31 cellular contexts compared by ENCODE assay signal in genomic region chr15:59203572-59203971, GRCh38. TPM values are rescaled to one million over a fixed set of nuclear protein-coding genes. Genes with fewer than 3 reads are reported as not detected.
"Had no signal": no experiment of that assay in that cellular context is flagged by ENCODE, and none has a peak within 500 bp of the region (broad histone marks: within the 10 kb centered on the region; RNA-seq: fewer than 3 reads in every experiment).

No MANE protein-coding gene starts in this region.

- H3K27me3 ChIP-seq: colonic mucosa, esophagus squamous epithelium, heart right ventricle, neural progenitor cell, right atrium auricular region, sigmoid colon, tibial nerve, upper lobe of right lung, vagina had no signal

- H3K9me3 Mint-ChIP-seq: effector memory CD8-positive, alpha-beta T cell; memory B cell; nephron; neural progenitor cell; stimulated activated effector memory CD8-positive, alpha-beta T cell treated with anti-CD3 and anti-CD28 coated beads, Interleukin-12 subunit alpha, Interleukin-12 subunit beta, amount 100 ng/mL, for 72 hours; stimulated activated naive CD8-positive, alpha-beta T cell treated with anti-CD3 and anti-CD28 coated beads, Interleukin-15, Interleukin-2, amounts not matched to agents 100 ng/mL and 50 ng/mL, for 24 hours had no signal

- H3K27ac ChIP-seq: colonic mucosa, esophagus squamous epithelium, heart right ventricle, lower lobe of right lung, neural progenitor cell, parathyroid adenoma, prostate gland, right atrium auricular region, sigmoid colon, thoracic aorta, tibial nerve, upper lobe of right lung, vagina had no signal

- H3K79me2 ChIP-seq: parathyroid adenoma had no signal

- H3K27ac Mint-ChIP-seq: effector memory CD8-positive, alpha-beta T cell; memory B cell; naive thymus-derived CD4-positive, alpha-beta T cell; neural progenitor cell; stimulated activated effector memory CD8-positive, alpha-beta T cell treated with anti-CD3 and anti-CD28 coated beads, Interleukin-12 subunit alpha, Interleukin-12 subunit beta, amount 100 ng/mL, for 72 hours; stimulated activated naive CD8-positive, alpha-beta T cell treated with anti-CD3 and anti-CD28 coated beads, Interleukin-15, Interleukin-2, amounts not matched to agents 100 ng/mL and 50 ng/mL, for 24 hours had no signal

- H3K36me3 ChIP-seq: neural progenitor cell, prostate gland had no signal

- FAIRE-seq: keratinocyte had no signal

- H3K27me3 Mint-ChIP-seq: memory B cell; naive thymus-derived CD4-positive, alpha-beta T cell; stimulated activated naive CD8-positive, alpha-beta T cell treated with anti-CD3 and anti-CD28 coated beads, Interleukin-15, Interleukin-2, amounts not matched to agents 100 ng/mL and 50 ng/mL, for 24 hours had no signal

- ATAC-seq: effector memory CD8-positive, alpha-beta T cell; heart right ventricle; left ventricle myocardium superior; lower lobe of right lung; naive thymus-derived CD4-positive, alpha-beta T cell; stimulated activated effector memory CD8-positive, alpha-beta T cell treated with anti-CD3 and anti-CD28 coated beads, Interleukin-12 subunit alpha, Interleukin-12 subunit beta, amount 100 ng/mL, for 72 hours; upper lobe of right lung had no signal

- H3K4me1 Mint-ChIP-seq: memory B cell; nephron; stimulated activated effector memory CD8-positive, alpha-beta T cell treated with anti-CD3 and anti-CD28 coated beads, Interleukin-12 subunit alpha, Interleukin-12 subunit beta, amount 100 ng/mL, for 72 hours had no signal

- H3K9me3 ChIP-seq: colonic mucosa, esophagus squamous epithelium, heart right ventricle, lower lobe of right lung, prostate gland, right atrium auricular region, sigmoid colon, thoracic aorta, tibial nerve, upper lobe of right lung, vagina had no signal

- H3K9ac ChIP-seq: neural progenitor cell, parathyroid adenoma had no signal

- H3K36me3 Mint-ChIP-seq: stimulated activated effector memory CD8-positive, alpha-beta T cell treated with anti-CD3 and anti-CD28 coated beads, Interleukin-12 subunit alpha, Interleukin-12 subunit beta, amount 100 ng/mL, for 72 hours had no signal

- DNase-seq: colonic mucosa; dermis blood vessel endothelial cell; effector memory CD8-positive, alpha-beta T cell; erythroblast; esophagus squamous epithelium; foreskin melanocyte; glutamatergic neuron; heart right ventricle; left ventricle myocardium superior; lower lobe of right lung; naive thymus-derived CD4-positive, alpha-beta T cell; sigmoid colon; stimulated activated CD4-positive, alpha-beta T cell treated with anti-CD3 and anti-CD28 coated beads, Interleukin-2, amount 100 ng/mL, for 24 hours; stimulated activated CD4-positive, alpha-beta T cell treated with anti-CD3 and anti-CD28 coated beads, Interleukin-4, amount 100 ng/mL, for 24 hours; upper lobe of right lung had no signal

- H3K4me3 Mint-ChIP-seq: effector memory CD8-positive, alpha-beta T cell; memory B cell; naive thymus-derived CD4-positive, alpha-beta T cell; nephron; neural progenitor cell; stimulated activated effector memory CD8-positive, alpha-beta T cell treated with anti-CD3 and anti-CD28 coated beads, Interleukin-12 subunit alpha, Interleukin-12 subunit beta, amount 100 ng/mL, for 72 hours; stimulated activated naive CD8-positive, alpha-beta T cell treated with anti-CD3 and anti-CD28 coated beads, Interleukin-15, Interleukin-2, amounts not matched to agents 100 ng/mL and 50 ng/mL, for 24 hours had no signal

- H3K4me2 ChIP-seq: neural progenitor cell had no signal

- H2AFZ ChIP-seq: neural progenitor cell, parathyroid adenoma had no signal

- H3K4me1 ChIP-seq: colonic mucosa, lower lobe of right lung, neural progenitor cell, parathyroid adenoma, prostate gland, right atrium auricular region, tibial nerve, upper lobe of right lung had no signal

- H3K4me3 ChIP-seq: colonic mucosa, esophagus squamous epithelium, heart right ventricle, lower lobe of right lung, neural progenitor cell, prostate gland, right atrium auricular region, sigmoid colon, thoracic aorta, tibial nerve, upper lobe of right lung, vagina had no signal

RNA-seq across cellular contexts. Expression of gene LDHAL6B, which starts 3.1 kb away (rescaled TPM):
- total RNA-seq: chondrocyte; colonic mucosa; dermis blood vessel endothelial cell; esophagus squamous epithelium; heart right ventricle; left ventricle myocardium superior; lower lobe of right lung; mucosa of gallbladder; naive thymus-derived CD4-positive, alpha-beta T cell; osteoblast; right atrium auricular region; sigmoid colon; skeletal muscle tissue; thoracic aorta; tibial nerve; upper lobe of right lung; vagina had no signal
- polyA plus RNA-seq: heart right ventricle; keratinocyte; naive thymus-derived CD4-positive, alpha-beta T cell; sigmoid colon had no signal
